In the genomic region with DNA sequence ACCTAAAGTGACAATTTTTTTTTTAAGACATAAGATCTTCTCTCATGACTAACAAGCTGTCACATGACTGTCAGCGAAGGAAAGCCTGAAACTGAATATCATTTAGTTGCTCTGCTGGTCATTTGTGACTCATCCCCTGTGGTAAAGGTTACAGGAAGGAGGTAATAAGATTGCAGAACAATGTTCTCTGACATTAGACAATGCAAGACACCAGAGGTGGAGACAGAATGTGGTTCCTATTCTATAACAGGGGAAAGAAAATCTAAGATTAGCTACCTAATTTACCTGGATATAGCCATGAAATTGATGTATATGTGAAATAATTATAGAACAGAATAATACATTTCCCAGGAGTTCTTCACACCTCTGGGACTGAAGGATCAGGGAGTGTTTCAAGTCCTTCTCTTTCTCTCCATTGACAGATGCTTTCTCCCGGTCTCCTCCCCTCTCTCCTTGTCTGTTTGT, we compare ENCODE assay signal across 9 cellular contexts. TPM values are rescaled to one million over a fixed set of nuclear protein-coding genes. Genes with fewer than 3 reads are reported as not detected.
DNase-seq lines count a peak whose midpoint lies in the region; ATAC-seq, FAIRE-seq and TF ChIP-seq lines count a peak whose summit lies in the region.
"Had no signal": no experiment of that assay in that cellular context is flagged by ENCODE, and none has a peak within 500 bp of the region (broad histone marks: within the 10 kb centered on the region; RNA-seq: fewer than 3 reads in every experiment).

No MANE protein-coding gene starts in this region.

- TF ChIP-seq CTCF in D721Med (IDR thresholded peaks at IDR 0.05; ENCODE audit: insufficient read depth, missing control alignments): no peak

- no peak overlapping the region for H2BK120ac ChIP-seq in neuronal stem cell (ENCODE audit: low read depth, low read length)

- no peaks in the 10 kb centered on the region for H3K36me3 ChIP-seq in neuronal stem cell (replicated peaks in 1 of 2; ENCODE audit: control insufficient read depth in 2 of 2, insufficient read depth in 2 of 2, low read length in 2 of 2)

- H3K4me3 Mint-ChIP-seq in immature natural killer cell: no peak overlapping the region
- H3K4me3 Mint-ChIP-seq: stimulated activated naive CD8-positive, alpha-beta T cell treated with anti-CD3 and anti-CD28 coated beads, Interleukin-15, Interleukin-2, amounts not matched to agents 100 ng/mL and 50 ng/mL, for 24 hours had no signal

- H3K23ac ChIP-seq in neuronal stem cell (ENCODE audit: low read depth, low read length, poor library complexity): no peak overlapping the region

- no peak overlapping the region for H4K91ac ChIP-seq in neuronal stem cell (ENCODE audit: low read depth, low read length, poor library complexity)

- H2AK5ac ChIP-seq in neuronal stem cell (ENCODE audit: low read depth, low read length): no peak overlapping the region

- no peak overlapping the region for H2BK12ac ChIP-seq in neuronal stem cell (ENCODE audit: low read length)

- WGBS in neuronal stem cell (ENCODE audit: extremely low coverage in 2 of 2, insufficient read length in 2 of 2, insufficient replicate concordance in 1 of 2), 2 donors: no CpG with 5 or more reads among the region's 2 CpGs

- ATAC-seq in GM19025 (IDR thresholded peaks at IDR 0.05; ENCODE audit: low read depth, unreplicated experiment) (peak; percentile 75), HG03139 (IDR thresholded peaks at IDR 0.05; ENCODE audit: unreplicated experiment) (peak; percentile 85), SK-N-SH treated with all-trans-retinoic acid at 6 μM for 48 hours (peak; percentile 95)

- no peak overlapping the region for H2BK5ac ChIP-seq in neuronal stem cell (ENCODE audit: low read length)

- no peak overlapping the region for H3K18ac ChIP-seq in neuronal stem cell (ENCODE audit: low read length)

- peaks cover 14 to 16% of the 10 kb centered on the region in 2 donors for H3K4me1 Mint-ChIP-seq in immature natural killer cell

- no peak overlapping the region for H3K4me2 ChIP-seq in neuronal stem cell (ENCODE audit: insufficient read depth, low read length, poor library complexity, severe bottlenecking)

- peaks cover 0 to 7% of the 10 kb centered on the region in 2 donors for H3K4me1 ChIP-seq in neuronal stem cell (ENCODE audit: control insufficient read depth in 2 of 2, insufficient read depth in 1 of 2, low read depth in 1 of 2, low read length in 2 of 2)

- no peak overlapping the region for H3K4ac ChIP-seq in neuronal stem cell (ENCODE audit: low read length)

- no peak overlapping the region for H3K27ac ChIP-seq in neuronal stem cell (replicated peaks; ENCODE audit: low read length)

- no peak overlapping the region for H3K14ac ChIP-seq in neuronal stem cell (ENCODE audit: low read length)

- no peaks in the 10 kb centered on the region for H3K9me3 Mint-ChIP-seq in immature natural killer cell
- H3K9me3 Mint-ChIP-seq: stimulated activated naive CD8-positive, alpha-beta T cell treated with anti-CD3 and anti-CD28 coated beads, Interleukin-15, Interleukin-2, amounts not matched to agents 100 ng/mL and 50 ng/mL, for 24 hours had no signal

- H3K79me1 ChIP-seq in neuronal stem cell (ENCODE audit: low read depth, low read length): no peaks in the 10 kb centered on the region

- H2BK15ac ChIP-seq in neuronal stem cell (ENCODE audit: low read length): no peak overlapping the region

- H3K9me3 ChIP-seq in neuronal stem cell (replicated peaks in 1 of 2; ENCODE audit: control insufficient read depth in 2 of 2, insufficient read depth in 1 of 2, low read depth in 1 of 2, low read length in 2 of 2): no peaks in the 10 kb centered on the region

- no peak overlapping the region for H3K9ac ChIP-seq in neuronal stem cell (ENCODE audit: low read depth, low read length, poor library complexity)

- H3K27ac Mint-ChIP-seq in immature natural killer cell: peak overlapping the region in 1 of 6 donors; percentile 15
- H3K27ac Mint-ChIP-seq: stimulated activated naive CD8-positive, alpha-beta T cell treated with anti-CD3 and anti-CD28 coated beads, Interleukin-15, Interleukin-2, amounts not matched to agents 100 ng/mL and 50 ng/mL, for 24 hours had no signal

- H3K27me3 ChIP-seq in neuronal stem cell (ENCODE audit: control insufficient read depth in 3 of 3, insufficient read depth in 3 of 3, low read depth in 1 of 3, low read length in 3 of 3): no peaks in the 10 kb centered on the region

- H2AFZ ChIP-seq in neuronal stem cell (ENCODE audit: low read length): no peak overlapping the region

- no peak overlapping the region for H4K8ac ChIP-seq in neuronal stem cell (ENCODE audit: low read depth, low read length)

- DNase-seq in AG08396 (ENCODE audit: low spot score) (peak; percentile 56), immature natural killer cell (peak in 2 of 3 donors; percentile 2 to 16), retina (no peak), D721Med (ENCODE audit: insufficient read length, low spot score) (no peak), neuronal stem cell (ENCODE audit: low spot score) (no peak)

- no peak overlapping the region for H3K4me3 ChIP-seq in neuronal stem cell (ENCODE audit: low read length in 2 of 2)

- peaks cover 0 to 2% (median 0%) of the 10 kb centered on the region in 3 donors for H3K27me3 Mint-ChIP-seq in immature natural killer cell (ENCODE audit: low read depth in 3 of 3)
- H3K27me3 Mint-ChIP-seq: stimulated activated naive CD8-positive, alpha-beta T cell treated with anti-CD3 and anti-CD28 coated beads, Interleukin-15, Interleukin-2, amounts not matched to agents 100 ng/mL and 50 ng/mL, for 24 hours had no signal

- H3K36me3 Mint-ChIP-seq in immature natural killer cell: peaks cover 5% of the 10 kb centered on the region in 3 donors

- FAIRE-seq in D721Med (lab: Jason Lieb, UNC): no peak

TF ChIP-seq in SK-N-SH treated with all-trans-retinoic acid at 6 μM for 48 hours, 23 proteins besides CTCF, POLR2A, EP300 and RAD21 (continues in another document):
- TF ChIP-seq ZNF70 (CRISPR knock-in tag; IDR thresholded peaks at IDR 0.05) (no peak), ZNF565 (CRISPR knock-in tag; conservative IDR thresholded peaks at IDR 0.05; ENCODE audit: low read depth) (no peak), CSRNP3 (CRISPR knock-in tag; IDR thresholded peaks at IDR 0.05) (no peak), ZC3H10 (CRISPR knock-in tag; IDR thresholded peaks at IDR 0.05) (no peak), ESRRG (CRISPR knock-in tag; IDR thresholded peaks at IDR 0.05) (no peak), ZNF8 (CRISPR knock-in tag; IDR thresholded peaks at IDR 0.05) (no peak), TOX (CRISPR knock-in tag; IDR thresholded peaks at IDR 0.05; ENCODE audit: borderline replicate concordance) (no peak), ISL1 (CRISPR knock-in tag; IDR thresholded peaks at IDR 0.05) (no peak), CSDC2 (CRISPR knock-in tag; IDR thresholded peaks at IDR 0.05) (no peak), GLIS3 (CRISPR knock-in tag; IDR thresholded peaks at IDR 0.05) (no peak), SNAI2 (CRISPR knock-in tag; IDR thresholded peaks at IDR 0.05) (no peak), ZFP3 (CRISPR knock-in tag; IDR thresholded peaks at IDR 0.05) (no peak), ZFP30 (CRISPR knock-in tag; IDR thresholded peaks at IDR 0.05) (no peak), OSR1 (CRISPR knock-in tag; IDR thresholded peaks at IDR 0.05) (no peak), POU6F1 (CRISPR knock-in tag; IDR thresholded peaks at IDR 0.05; ENCODE audit: borderline replicate concordance, low read depth) (no peak)

RNA-seq across cellular contexts. Expression of gene LRGUK, which starts 47.7 kb away (rescaled TPM):
- polyA plus RNA-seq in immature natural killer cell: not detected
- 0.39 TPM for polyA plus RNA-seq in neuronal stem cell (2013, experiment 1 of 2)
- 0.47 TPM for polyA plus RNA-seq in neuronal stem cell (2013, experiment 2 of 2)

Comparison
In these comparisons a context has a peak if more than half of its experiments do, and no peak if none do; other contexts are left out.
1. DNase-seq: peak in AG08396 (single experiment) and immature natural killer cell (2 of 3); none in retina (single experiment), D721Med (single experiment) and neuronal stem cell (single experiment).
2. Peak in every context shown above with its lines, with median percentiles within 50 percentile points of each other: ATAC-seq.